Comparison of ENCODE assay signal across 8 cellular contexts in genomic region chr5:110757118-110757729, GRCh38. TPM values are rescaled to one million over a fixed set of nuclear protein-coding genes. Genes with fewer than 3 reads are reported as not detected.
DNase-seq lines count a peak whose midpoint lies in the region; ATAC-seq and TF ChIP-seq lines count a peak whose summit lies in the region.

No MANE protein-coding gene starts in this region.

- H3K4me3 ChIP-seq in left ventricle myocardium inferior = no peak overlapping the region
- no peak overlapping the region for H3K4me3 ChIP-seq in spleen

- no peak for DNase-seq in left ventricle myocardium inferior
- no peak for DNase-seq in left cardiac atrium
- peak; percentile 15 for DNase-seq in MV-4-11 (lab: John Stamatoyannopoulos, UW)
- DNase-seq in glomerular visceral epithelial cell (ENCODE audit: extremely low spot score) = peak; percentile 65
- no peak for DNase-seq in spleen
- no peak for DNase-seq in NK-92 treated with Interleukin-12 subunit alpha and Interleukin-12 subunit beta, amount 100 ng/mL, for 24 hours (lab: John Stamatoyannopoulos, UW)

- H3K27me3 ChIP-seq in left ventricle myocardium inferior (ENCODE audit: low read depth) (no peaks in the 10 kb centered on the region), spleen (replicated peaks in 1 of 7) (no peaks in the 10 kb centered on the region)

- H3K4me1 ChIP-seq in left ventricle myocardium inferior (no peaks in the 10 kb centered on the region), spleen (peaks cover 0 to 9% (median 2%) of the 10 kb centered on the region in 6 donors)

- peaks cover 71% of the 10 kb centered on the region for H3K36me3 ChIP-seq in left ventricle myocardium inferior
- peaks cover 0 to 87% (median 52%) of the 10 kb centered on the region in 6 donors for H3K36me3 ChIP-seq in spleen

- no peak for ATAC-seq in left cardiac atrium
- ATAC-seq in GM18502 (IDR thresholded peaks at IDR 0.05; ENCODE audit: poor library complexity, unreplicated experiment) = no peak

- H3K27ac ChIP-seq in left ventricle myocardium inferior (replicated peaks) = no peak overlapping the region
- H3K27ac ChIP-seq in VCaP = no peak overlapping the region
- H3K27ac ChIP-seq in spleen = no peak overlapping the region

- TF ChIP-seq CTCF in left ventricle myocardium inferior (IDR thresholded peaks at IDR 0.05; ENCODE audit: borderline replicate concordance) (peak; percentile 82), VCaP (conservative IDR thresholded peaks at IDR 0.05) (peak; percentile 71), spleen (IDR thresholded peaks at IDR 0.05 in 8 of 11, conservative IDR thresholded peaks at IDR 0.05 in 3 of 11) (peak; percentile 21 to 74 (median 51))

- intact Hi-C loops in left ventricle myocardium inferior (cut with micrococcal nuclease) = loop anchor here (10.0 kb wide), 1 partner anchor 308 kb away; no protein-coding TSS in a partner anchor
- intact Hi-C loops in left cardiac atrium (cut with DNase I) = loop anchor here in 1 of 2 donors (5.0 to 10.0 kb wide), 2 partner anchors 308 to 335 kb away; partner anchors contain the start of gene WDR36
- intact Hi-C loops in spleen (cut with DNase I; ENCODE audit: low total_unique reads) = no loop called here

- WGBS in spleen, 5 donors = 56 to 64% (median 60%) methylated on average over 4 of the region's 4 CpGs

- H3K9me3 ChIP-seq in left ventricle myocardium inferior (replicated peaks) = no peaks in the 10 kb centered on the region
- no peaks in the 10 kb centered on the region for H3K9me3 ChIP-seq in spleen

- TF ChIP-seq POLR2A in spleen (IDR thresholded peaks at IDR 0.05) = no peak

RNA-seq across cellular contexts. Expression of gene SLC25A46, which starts 18.4 kb away (rescaled TPM):
- total RNA-seq in left ventricle myocardium inferior = 67.9 TPM
- 10 to 100 TPM; 39.2 to 43.3 TPM for total RNA-seq in left cardiac atrium
- total RNA-seq in spleen = 10 to 100 TPM; 33.4 to 59.7 (median 42.3) TPM
- polyA plus RNA-seq in spleen = 10 to 100 TPM; 14.1 to 20.7 (median 14.1) TPM

RNA-seq across cellular contexts. Expression of gene TMEM232, which starts 30.8 kb away (rescaled TPM):
- total RNA-seq in left ventricle myocardium inferior = 3.6 TPM
- 1 to 10 TPM; 1.7 to 2.1 TPM for total RNA-seq in left cardiac atrium
- total RNA-seq in spleen = 1 to 10 TPM; 1.9 to 4.3 (median 3.3) TPM
- polyA plus RNA-seq in spleen = under 1 TPM; 0.11 to 0.33 (median 0.16) TPM

Comparison
In these comparisons a context has a peak if more than half of its experiments do, and no peak if none do; other contexts are left out.
1. DNase-seq: peak in MV-4-11 (single experiment) and glomerular visceral epithelial cell (single experiment); none in left ventricle myocardium inferior (single experiment), left cardiac atrium (single experiment), spleen (single experiment) and NK-92 treated with Interleukin-12 subunit alpha and Interleukin-12 subunit beta, amount 100 ng/mL, for 24 hours (single experiment).
2. Peak in every context shown above with its lines, with median percentiles within 50 percentile points of each other: CTCF ChIP-seq.